Comparison of ENCODE assay signal across 26 cellular contexts in the genomic region with DNA sequence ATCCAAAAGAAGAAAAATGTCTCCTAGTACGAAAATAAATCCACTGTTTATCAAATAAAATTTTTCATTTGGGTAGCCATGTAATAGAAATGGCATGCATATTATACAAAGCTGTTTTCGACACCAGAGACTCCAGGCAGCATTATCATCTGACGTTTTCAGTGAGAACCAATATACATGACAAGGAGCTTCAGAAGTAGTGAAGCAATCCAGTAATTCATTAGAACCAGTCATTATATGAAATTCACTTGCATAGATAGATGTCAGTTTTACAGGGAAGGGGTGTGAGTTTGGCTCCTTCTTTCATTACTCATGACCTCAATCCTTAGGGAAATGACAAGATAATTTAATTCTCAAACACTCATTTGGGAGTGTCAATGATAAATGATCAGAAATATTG. TPM values are rescaled to one million over a fixed set of nuclear protein-coding genes. Genes with fewer than 3 reads are reported as not detected.
A peak's percentile ranks its signal among the peaks of the same experiment; 100 is the strongest.
DNase-seq lines count a peak whose midpoint lies in the region; FAIRE-seq and TF ChIP-seq lines count a peak whose summit lies in the region.
"Had no signal": no experiment of that assay in that cellular context is flagged by ENCODE, and none has a peak within 500 bp of the region (broad histone marks: within the 10 kb centered on the region; RNA-seq: fewer than 3 reads in every experiment).

No MANE protein-coding gene starts in this region.

- H3K9me3 ChIP-seq in endothelial cell of umbilical vein (replicated peaks; ENCODE audit: control insufficient read depth, insufficient read depth, low read length) (no peaks in the 10 kb centered on the region), tibial artery (peaks cover 0 to 2% (median 0%) of the 10 kb centered on the region in 3 donors)
- H3K9me3 ChIP-seq: A549, BE2C, HAP-1 had no signal

- H3K4me2 ChIP-seq in endothelial cell of umbilical vein (ENCODE audit: insufficient read depth, low read length), result no peak overlapping the region
- H3K4me2 ChIP-seq: A549; BLaER1 treated with 17β-estradiol and CSF1 and Interleukin-3, amounts not matched to agents 10 nM and 100 nM had no signal

- BruUV-seq in endothelial cell of umbilical vein (replicated peaks; lab: Mats Ljungman, UMichigan), result no TSS peak

- H3K4me3 ChIP-seq in endothelial cell of umbilical vein (replicated peaks in 1 of 3; ENCODE audit: insufficient read depth in 1 of 3, low read depth in 1 of 3, low read length in 3 of 3) (no peak overlapping the region), tibial artery (no peak overlapping the region)
- H3K4me3 ChIP-seq: A549; BLaER1 treated with 17β-estradiol and CSF1 and Interleukin-3, amounts not matched to agents 10 nM and 100 nM; HAP-1 had no signal

- H3K36me3 ChIP-seq in endothelial cell of umbilical vein (ENCODE audit: control insufficient read depth in 2 of 2, extremely low read depth in 1 of 2, insufficient read depth in 2 of 2, low read length in 2 of 2), result no peaks in the 10 kb centered on the region
- no peaks in the 10 kb centered on the region for H3K36me3 ChIP-seq in tibial artery
- H3K36me3 ChIP-seq: BE2C; BLaER1 treated with 17β-estradiol and CSF1 and Interleukin-3, amounts not matched to agents 10 nM and 100 nM; HAP-1 had no signal

- H3K4me1 ChIP-seq in endothelial cell of umbilical vein (ENCODE audit: control insufficient read depth, extremely low read depth, insufficient read depth, low read length) (peaks cover 15% of the 10 kb centered on the region), tibial artery (peaks cover 0 to 46% (median 4%) of the 10 kb centered on the region in 4 donors)
- H3K4me1 ChIP-seq: A549; BE2C; BLaER1 treated with 17β-estradiol and CSF1 and Interleukin-3, amounts not matched to agents 10 nM and 100 nM; HAP-1 had no signal

- CTCF ChIA-PET in endothelial cell of umbilical vein (lab: Charles Lee), result interaction anchor here (1.6 to 2.3 kb wide), 2 partner anchors 9 to 766 kb away, joined by 5 read pairs; no protein-coding TSS in a partner anchor

- no peak overlapping the region for H3K9ac ChIP-seq in endothelial cell of umbilical vein (replicated peaks; ENCODE audit: extremely low read depth, insufficient read depth, low read length)
- H3K9ac ChIP-seq: BLaER1 treated with 17β-estradiol and CSF1 and Interleukin-3, amounts not matched to agents 10 nM and 100 nM had no signal

- H2AFZ ChIP-seq in endothelial cell of umbilical vein (ENCODE audit: low read depth, low read length), result peak overlapping the region; percentile 7

- dilution Hi-C loops in endothelial cell of umbilical vein (cut with MboI; ENCODE audit: extremely low pct_ligation_motif_present, low sequenced_read_pairs), result no loop called here

- FAIRE-seq in endothelial cell of umbilical vein (lab: Jason Lieb, UNC), result no peak
- FAIRE-seq: A549, D721Med, G401.6, GM12892, GM19239, H54 had no signal

- no peaks in the 10 kb centered on the region for H3K9me1 ChIP-seq in endothelial cell of umbilical vein (replicated peaks; ENCODE audit: control insufficient read depth, extremely low read depth, insufficient read depth, low read length)

- no peaks in the 10 kb centered on the region for H3K27me3 ChIP-seq in endothelial cell of umbilical vein (ENCODE audit: control insufficient read depth in 2 of 2, insufficient read depth in 2 of 2, low read length in 2 of 2)
- no peaks in the 10 kb centered on the region for H3K27me3 ChIP-seq in tibial artery
- H3K27me3 ChIP-seq: BE2C; BLaER1 treated with 17β-estradiol and CSF1 and Interleukin-3, amounts not matched to agents 10 nM and 100 nM had no signal

- H3K27ac ChIP-seq in endothelial cell of umbilical vein (ENCODE audit: insufficient read depth, low read depth, low read length) (no peak overlapping the region), tibial artery (peak overlapping the region; percentile 6 to 43)
- H3K27ac ChIP-seq: A549; BLaER1 treated with 17β-estradiol and CSF1 and Interleukin-3, amounts not matched to agents 10 nM and 100 nM had no signal

- no peaks in the 10 kb centered on the region for H3K79me2 ChIP-seq in endothelial cell of umbilical vein (ENCODE audit: control insufficient read depth, insufficient read depth, low read length)

- DNase-seq in EH (ENCODE audit: low read depth) (peak; percentile 17), HCEC 1CT (peak; percentile 50), endothelial cell of umbilical vein (ENCODE audit: low read depth, low spot score) (no peak), tibial artery (no peak), SIG-M5 treated with dmso at 0.1 percent for 504 hours (lab: John Stamatoyannopoulos, UW; ENCODE audit: unreplicated experiment) (no peak), midbrain (lab: John Stamatoyannopoulos, UW) (no peak), DMS53 treated with DMSO at 0.1 percent for 48 hours (lab: John Stamatoyannopoulos, UW; ENCODE audit: unreplicated experiment) (no peak)
- DNase-seq: 8988T; ACHN; AML-193; BE2C; CD4-positive, alpha-beta T cell; CD8-positive, alpha-beta memory T cell; DMS 273 treated with DMSO at 0.1 percent for 48 hours; DMS79 treated with DMSO at 0.1 percent for 48 hours; GOT3 had no signal

- no peaks in the 10 kb centered on the region for H4K20me1 ChIP-seq in endothelial cell of umbilical vein (replicated peaks; ENCODE audit: control insufficient read depth, extremely low read depth, insufficient read depth, low read length)
- H4K20me1 ChIP-seq: BLaER1 treated with 17β-estradiol and CSF1 and Interleukin-3, amounts not matched to agents 10 nM and 100 nM had no signal

- TF ChIP-seq POLR2A in endothelial cell of umbilical vein (IDR thresholded peaks at IDR 0.05; ENCODE audit: low read depth, low read length), result no peak

- POLR2A ChIA-PET in endothelial cell of umbilical vein (lab: Charles Lee), result no interaction called here

- TF ChIP-seq CTCF in endothelial cell of umbilical vein (IDR thresholded peaks at IDR 0.05; ENCODE audit: extremely low read depth in 1 of 2, insufficient read depth in 1 of 2, low read depth in 1 of 2, low read length in 2 of 2) (no peak), tibial artery (IDR thresholded peaks at IDR 0.05) (no peak)

- intact Hi-C loops in endothelial cell of umbilical vein (cut with micrococcal nuclease), result loop anchor here (1.0 kb wide), 1 partner anchor 8 kb away; no protein-coding TSS in a partner anchor
- intact Hi-C loops in tibial artery (cut with DNase I; ENCODE audit: low total_unique reads), result no loop called here

TF ChIP-seq in endothelial cell of umbilical vein, 7 proteins besides CTCF, POLR2A, EP300 and RAD21:
- TF ChIP-seq GATA2 (IDR thresholded peaks at IDR 0.05; ENCODE audit: insufficient read depth, insufficient read length, low read depth, low read length), result no peak

RNA-seq across cellular contexts. Expression of gene HTR1B, which starts 14.7 kb away (rescaled TPM):
- 54.7 and 57.5 TPM in 2 replicates for total RNA-seq in endothelial cell of umbilical vein
- 66.3 and 68.7 TPM in 2 replicates for polyA plus RNA-seq in endothelial cell of umbilical vein
- polyA plus RNA-seq in endothelial cell of umbilical vein (2011; cell fraction: cytosol; rRNA removed), result 50.3 and 57.1 TPM in 2 replicates
- 31.5 and 35.8 TPM in 2 replicates for polyA plus RNA-seq in endothelial cell of umbilical vein (2011; cell fraction: nucleus; rRNA removed)
- 57.8 and 67.8 TPM in 2 replicates for polyA plus RNA-seq in endothelial cell of umbilical vein (2012)
- polyA minus RNA-seq in endothelial cell of umbilical vein, result 79.8 and 97.0 TPM in 2 replicates
- polyA minus RNA-seq in endothelial cell of umbilical vein (2011; cell fraction: cytosol; rRNA and poly(A)+ RNA removed), result not detected
- polyA minus RNA-seq in endothelial cell of umbilical vein (2011; cell fraction: nucleus; rRNA and poly(A)+ RNA removed), result 31.1 and 34.1 TPM in 2 replicates
- total RNA-seq: CD4-positive, alpha-beta T cell; CD8-positive, alpha-beta memory T cell; Daoy had no signal
- polyA plus RNA-seq: CD14-positive monocyte; CD8-positive, alpha-beta memory T cell had no signal

Comparison
In these comparisons a context has a peak if more than half of its experiments do, and no peak if none do; other contexts are left out.
1. DNase-seq: peak in EH (single experiment) and HCEC 1CT (single experiment); none in endothelial cell of umbilical vein (single experiment), tibial artery (0 of 2), SIG-M5 treated with dmso at 0.1 percent for 504 hours (single experiment), midbrain (single experiment) and DMS53 treated with DMSO at 0.1 percent for 48 hours (single experiment).